29 cellular contexts compared by ENCODE assay signal in genomic region chr1:199297901-199298300, GRCh38.
"Had no signal": no experiment of that assay in that cellular context is flagged by ENCODE, and none has a peak within 500 bp of the region (broad histone marks: within the 10 kb centered on the region; RNA-seq: fewer than 3 reads in every experiment).

No MANE protein-coding gene starts in this region.

- FAIRE-seq: urothelium cell line had no signal

- H3K4me3 Mint-ChIP-seq: activated CD4-positive, alpha-beta memory T cell treated with anti-CD3 and anti-CD28 coated beads, Interleukin-2, amount 10 ng/mL, durations not matched to agents 7 days and 5 days; activated CD4-positive, alpha-beta T cell treated with anti-CD3 and anti-CD28 coated beads, Interleukin-2, amount 10 ng/mL, durations not matched to agents 24 days and 14 days; activated CD8-positive, alpha-beta memory T cell treated with anti-CD3 and anti-CD28 coated beads, Interleukin-2, amount 10 ng/mL, durations not matched to agents 7 days and 5 days; activated T-helper 1 cell treated with anti-CD3 and anti-CD28 coated beads, Interleukin-12 subunit alpha, Interleukin-12 subunit beta, Interleukin-2, Interleukin-4 antibody, amounts not matched to agents 30 ng/mL and 10 ng/mL and 1 ng/mL, durations not matched to agents 14 hours and 24 hours and 36 hours; nephron progenitor cell; stimulated activated naive B cell treated with anti-CD40 and anti-IgM and Interleukin-4, amounts not matched to agents 10 μg/mL and 1 μg/mL and 100 μg/mL, for 72 hours; T-helper 17 cell had no signal

- H3K27me3 ChIP-seq: ascending aorta, gastroesophageal sphincter, heart left ventricle, transverse colon had no signal

- H3K9me3 ChIP-seq: ascending aorta, gastroesophageal sphincter, heart left ventricle, mucosa of descending colon, transverse colon had no signal

- H3K4me3 ChIP-seq: ascending aorta, gastroesophageal sphincter, heart left ventricle, mucosa of descending colon, transverse colon had no signal

- ATAC-seq: activated CD4-positive, CD25-positive, alpha-beta regulatory T cell treated with anti-CD3 and anti-CD28 coated beads, Interleukin-2, amount 50 U/mL, for 24 hours; activated CD8-positive, alpha-beta memory T cell treated with anti-CD3 and anti-CD28 coated beads, Interleukin-2, amount 10 ng/mL, durations not matched to agents 7 days and 5 days; esophagus mucosa; gastroesophageal sphincter; heart left ventricle; mucosa of descending colon; sciatic nerve; stimulated activated naive B cell treated with anti-CD40 and anti-IgM and Interleukin-4, amounts not matched to agents 10 μg/mL and 1 μg/mL and 100 μg/mL, for 72 hours; T-helper 17 cell had no signal

- H3K4me1 Mint-ChIP-seq: activated CD4-positive, alpha-beta memory T cell treated with anti-CD3 and anti-CD28 coated beads, Interleukin-2, amount 10 ng/mL, durations not matched to agents 7 days and 5 days; activated CD8-positive, alpha-beta memory T cell treated with anti-CD3 and anti-CD28 coated beads, Interleukin-2, amount 10 ng/mL, durations not matched to agents 7 days and 5 days; T-helper 17 cell had no signal

- H3K27ac Mint-ChIP-seq: activated CD4-positive, alpha-beta memory T cell treated with anti-CD3 and anti-CD28 coated beads, Interleukin-2, amount 10 ng/mL, durations not matched to agents 7 days and 5 days; activated CD4-positive, alpha-beta T cell treated with anti-CD3 and anti-CD28 coated beads, Interleukin-2, amount 10 ng/mL, durations not matched to agents 24 days and 14 days; activated CD8-positive, alpha-beta memory T cell treated with anti-CD3 and anti-CD28 coated beads, Interleukin-2, amount 10 ng/mL, durations not matched to agents 7 days and 5 days; activated T-helper 1 cell treated with anti-CD3 and anti-CD28 coated beads, Interleukin-12 subunit alpha, Interleukin-12 subunit beta, Interleukin-2, Interleukin-4 antibody, amounts not matched to agents 30 ng/mL and 10 ng/mL and 1 ng/mL, durations not matched to agents 14 hours and 24 hours and 36 hours; nephron progenitor cell; stimulated activated naive B cell treated with anti-CD40 and anti-IgM and Interleukin-4, amounts not matched to agents 10 μg/mL and 1 μg/mL and 100 μg/mL, for 72 hours; T-helper 17 cell had no signal

- H3K27me3 Mint-ChIP-seq: stimulated activated naive B cell treated with anti-CD40 and anti-IgM and Interleukin-4, amounts not matched to agents 10 μg/mL and 1 μg/mL and 100 μg/mL, for 72 hours had no signal

- DNase-seq: activated CD4-positive, alpha-beta memory T cell treated with anti-CD3 and anti-CD28 coated beads, Interleukin-2, amount 10 ng/mL, durations not matched to agents 7 days and 5 days; activated CD4-positive, alpha-beta T cell treated with anti-CD3 and anti-CD28 coated beads, Interleukin-2, amount 10 ng/mL, durations not matched to agents 24 days and 14 days; activated CD8-positive, alpha-beta memory T cell treated with anti-CD3 and anti-CD28 coated beads, Interleukin-2, amount 10 ng/mL, durations not matched to agents 7 days and 5 days; activated gamma-delta T cell; activated naive CD4-positive, alpha-beta T cell treated with anti-CD3 and anti-CD28 coated beads, Interleukin-2, amount 50 U/mL, for 16 hours; activated T-cell treated with anti-CD3 and anti-CD28 coated beads for 4 hours; central memory CD4-positive, alpha-beta T cell; dermis blood vessel endothelial cell; effector CD8-positive, alpha-beta T cell; heart left ventricle; islet precursor cell; left cardiac atrium; mucosa of descending colon; nephron progenitor cell; occipital lobe; posterior cingulate gyrus; stimulated activated CD4-positive, alpha-beta T cell treated with anti-CD3 and anti-CD28 coated beads, Interleukin-2, amount 100 ng/mL, for 48 hours; stimulated activated CD8-positive, alpha-beta memory T cell treated with anti-CD3 and anti-CD28 coated beads, Interleukin-4, amount 100 ng/mL, for 48 hours; stimulated activated naive B cell treated with anti-CD40 and anti-IgM and Interleukin-4, amounts not matched to agents 10 μg/mL and 1 μg/mL and 100 μg/mL, for 72 hours; T-helper 17 cell; transverse colon had no signal

- H3K4me1 ChIP-seq: ascending aorta, gastroesophageal sphincter, heart left ventricle, transverse colon had no signal

- H3K27ac ChIP-seq: ascending aorta, gastroesophageal sphincter, heart left ventricle, transverse colon, VCaP had no signal

- H3K9me3 Mint-ChIP-seq: activated CD4-positive, alpha-beta memory T cell treated with anti-CD3 and anti-CD28 coated beads, Interleukin-2, amount 10 ng/mL, durations not matched to agents 7 days and 5 days; activated CD4-positive, alpha-beta T cell treated with anti-CD3 and anti-CD28 coated beads, Interleukin-2, amount 10 ng/mL, durations not matched to agents 24 days and 14 days; activated T-helper 1 cell treated with anti-CD3 and anti-CD28 coated beads, Interleukin-12 subunit alpha, Interleukin-12 subunit beta, Interleukin-2, Interleukin-4 antibody, amounts not matched to agents 30 ng/mL and 10 ng/mL and 1 ng/mL, durations not matched to agents 14 hours and 24 hours and 36 hours; nephron progenitor cell; stimulated activated naive B cell treated with anti-CD40 and anti-IgM and Interleukin-4, amounts not matched to agents 10 μg/mL and 1 μg/mL and 100 μg/mL, for 72 hours had no signal

- H3K36me3 ChIP-seq: ascending aorta, gastroesophageal sphincter, heart left ventricle, transverse colon had no signal

- H3K36me3 Mint-ChIP-seq: activated CD8-positive, alpha-beta memory T cell treated with anti-CD3 and anti-CD28 coated beads, Interleukin-2, amount 10 ng/mL, durations not matched to agents 7 days and 5 days; stimulated activated naive B cell treated with anti-CD40 and anti-IgM and Interleukin-4, amounts not matched to agents 10 μg/mL and 1 μg/mL and 100 μg/mL, for 72 hours had no signal
